16 cellular contexts compared by ENCODE assay signal in genomic region chr2:62209427-62209991, GRCh38. TPM values are rescaled to one million over a fixed set of nuclear protein-coding genes. Genes with fewer than 3 reads are reported as not detected.
A peak's percentile ranks its signal among the peaks of the same experiment; 100 is the strongest.
DNase-seq lines count a peak whose midpoint lies in the region; ATAC-seq and TF ChIP-seq lines count a peak whose summit lies in the region.
"Had no signal": no experiment of that assay in that cellular context is flagged by ENCODE, and none has a peak within 500 bp of the region (broad histone marks: within the 10 kb centered on the region; RNA-seq: fewer than 3 reads in every experiment).

No MANE protein-coding gene starts in this region.

- no peak overlapping the region for H3K4me2 ChIP-seq in mesendoderm (ENCODE audit: low read length)

- peak overlapping the region; percentile 22 to 79 for H3K27ac Mint-ChIP-seq in activated naive CD4-positive, alpha-beta T cell treated with anti-CD3 and anti-CD28 coated beads, Interleukin-2, amount 50 U/mL, for 72 hours
- H3K27ac Mint-ChIP-seq in T-helper 17 cell: peak overlapping the region; percentile 12

- H3K79me2 ChIP-seq in mesendoderm (ENCODE audit: control insufficient read depth, insufficient read depth, low read length): peaks cover 97% of the 10 kb centered on the region

- H2BK120ac ChIP-seq in mesendoderm (ENCODE audit: low read depth, low read length): no peak overlapping the region

- H3K4ac ChIP-seq in mesendoderm (ENCODE audit: low read depth, low read length): no peak overlapping the region

- H3K27me3 ChIP-seq in upper lobe of left lung (no peaks in the 10 kb centered on the region), mesendoderm (ENCODE audit: insufficient read depth, low read length, poor library complexity) (no peaks in the 10 kb centered on the region)
- H3K27me3 ChIP-seq: brain microvascular endothelial cell, heart right ventricle, stomach had no signal

- H3K4me3 ChIP-seq in upper lobe of left lung (no peak overlapping the region), mesendoderm (ENCODE audit: low read length) (no peak overlapping the region)
- H3K4me3 ChIP-seq: heart right ventricle, stomach had no signal

- peaks cover 50% of the 10 kb centered on the region for H3K4me1 Mint-ChIP-seq in T-helper 17 cell

- peaks cover 14 to 94% of the 10 kb centered on the region in 2 donors for H3K36me3 Mint-ChIP-seq in activated naive CD4-positive, alpha-beta T cell treated with anti-CD3 and anti-CD28 coated beads, Interleukin-2, amount 50 U/mL, for 72 hours
- H3K36me3 Mint-ChIP-seq in T-helper 17 cell (ENCODE audit: low read depth): peaks cover 13% of the 10 kb centered on the region

- no peak overlapping the region for H4K8ac ChIP-seq in mesendoderm (ENCODE audit: low read depth, low read length)

- no peak overlapping the region for H2BK5ac ChIP-seq in mesendoderm (ENCODE audit: low read length)

- H3K27me3 Mint-ChIP-seq in T-helper 17 cell: no peaks in the 10 kb centered on the region

- H3K4me3 Mint-ChIP-seq in T-helper 17 cell: no peak overlapping the region

- no peak for TF ChIP-seq EP300 in upper lobe of left lung (IDR thresholded peaks at IDR 0.05)

- no peak overlapping the region for H3K9ac ChIP-seq in mesendoderm (ENCODE audit: low read length)
- H3K9ac ChIP-seq: parathyroid adenoma had no signal

- H3K79me1 ChIP-seq in mesendoderm (ENCODE audit: low read length): peaks cover 16% of the 10 kb centered on the region

- H3K4me1 ChIP-seq in upper lobe of left lung (peaks cover 29 to 74% (median 36%) of the 10 kb centered on the region in 4 donors), mesendoderm (ENCODE audit: control insufficient read depth, low read depth, low read length) (peaks cover 17% of the 10 kb centered on the region)
- H3K4me1 ChIP-seq: parathyroid adenoma had no signal

- H3K36me3 ChIP-seq in upper lobe of left lung: no peaks in the 10 kb centered on the region
- no peaks in the 10 kb centered on the region for H3K36me3 ChIP-seq in mesendoderm (ENCODE audit: control insufficient read depth, insufficient read depth, low read length)
- H3K36me3 ChIP-seq: brain microvascular endothelial cell, stomach had no signal

- H3K9me3 ChIP-seq in T-helper 17 cell (ENCODE audit: control insufficient read depth, low read length, poor library complexity, severe bottlenecking) (no peaks in the 10 kb centered on the region), upper lobe of left lung (no peaks in the 10 kb centered on the region)
- H3K9me3 ChIP-seq: stomach had no signal

- no peak overlapping the region for H2AK5ac ChIP-seq in mesendoderm (ENCODE audit: low read length)

- H2BK15ac ChIP-seq in mesendoderm (replicated peaks; ENCODE audit: low read depth): no peak overlapping the region

- H3K9me3 Mint-ChIP-seq in activated naive CD4-positive, alpha-beta T cell treated with anti-CD3 and anti-CD28 coated beads, Interleukin-2, amount 50 U/mL, for 72 hours: peaks cover 0 to 3% of the 10 kb centered on the region in 2 donors

- no peak for TF ChIP-seq POLR2A in upper lobe of left lung (IDR thresholded peaks at IDR 0.05)

- ATAC-seq in activated naive CD4-positive, alpha-beta T cell treated with anti-CD3 and anti-CD28 coated beads, Interleukin-2, amount 50 U/mL, for 72 hours: peak in 1 of 2 donors; percentile 7
- ATAC-seq in T-helper 17 cell (no peak), left lobe of liver (peak; percentile 12), upper lobe of left lung (ENCODE audit: low FRiP score in 2 of 2) (no peak), GM21786 (IDR thresholded peaks at IDR 0.05; ENCODE audit: unreplicated experiment) (no peak), GM18873 (IDR thresholded peaks at IDR 0.05; ENCODE audit: low FRiP score, unreplicated experiment) (no peak)
- ATAC-seq: SK-N-SH treated with all-trans-retinoic acid at 6 μM for 48 hours had no signal

- no peak overlapping the region for H4K5ac ChIP-seq in mesendoderm (ENCODE audit: low read length)

- no peak for DNase-seq in activated naive CD4-positive, alpha-beta T cell treated with anti-CD3 and anti-CD28 coated beads, Interleukin-2, amount 50 U/mL, for 72 hours (ENCODE audit: low spot score in 2 of 2)
- no peak for DNase-seq in activated naive CD4-positive, alpha-beta T cell treated with Interleukin-2 at 50 U/mL for 16 hours
- no peak for DNase-seq in T-helper 17 cell
- DNase-seq in left lobe of liver (ENCODE audit: low spot score): no peak
- no peak for DNase-seq in upper lobe of left lung
- no peak for DNase-seq in mesendoderm
- DNase-seq: brain microvascular endothelial cell, cortex of kidney, heart right ventricle, NCI-H1092, NCI-H2081, stomach had no signal

- H3K27ac ChIP-seq in upper lobe of left lung: peak overlapping the region in 3 of 4 donors; percentile 10 to 55 (median 45)
- no peak overlapping the region for H3K27ac ChIP-seq in mesendoderm (ENCODE audit: low read depth, low read length)
- H3K27ac ChIP-seq: brain microvascular endothelial cell, parathyroid adenoma had no signal

- no peak overlapping the region for H3K23ac ChIP-seq in mesendoderm (ENCODE audit: low read length)

- no peak overlapping the region for H3K56ac ChIP-seq in mesendoderm (ENCODE audit: low read length)

- whole genome bisulfite sequencing in upper lobe of left lung, 2 donors: 67 to 79% methylated on average over 8 of the region's 8 CpGs
- no CpG with 5 or more reads among the region's 8 CpGs for WGBS in mesendoderm (ENCODE audit: extremely low coverage, insufficient coverage, low lambda C conversion rate)

- no peak for TF ChIP-seq CTCF in upper lobe of left lung (IDR thresholded peaks at IDR 0.05)

- no peak overlapping the region for H3K18ac ChIP-seq in mesendoderm (ENCODE audit: low read length)

RNA-seq across cellular contexts. Expression of gene B3GNT2, which starts 13.6 kb away (rescaled TPM):
- 10 to 100 TPM; 34.9 to 43.6 TPM for total RNA-seq in activated naive CD4-positive, alpha-beta T cell treated with anti-CD3 and anti-CD28 coated beads, Interleukin-2, amount 50 U/mL, for 72 hours
- total RNA-seq in T-helper 17 cell (10 to 100 TPM; 39.1 to 43.9 TPM), left lobe of liver (9.7 TPM), upper lobe of left lung (10 to 100 TPM; 23.0 to 57.6 (median 37.4) TPM)
- polyA plus RNA-seq in mesendoderm (2013, experiment 1 of 2): 25.2 TPM
- polyA plus RNA-seq in mesendoderm (2013, experiment 2 of 2): 25.4 TPM
